Comparison of ENCODE assay signal across 12 cellular contexts in genomic region chr14:68936980-68937379, GRCh38. TPM values are rescaled to one million over a fixed set of nuclear protein-coding genes. Genes with fewer than 3 reads are reported as not detected.
A peak's percentile ranks its signal among the peaks of the same experiment; 100 is the strongest.
DNase-seq lines count a peak whose midpoint lies in the region; ATAC-seq, FAIRE-seq and TF ChIP-seq lines count a peak whose summit lies in the region.
"Had no signal": no experiment of that assay in that cellular context is flagged by ENCODE, and none has a peak within 500 bp of the region (broad histone marks: within the 10 kb centered on the region; RNA-seq: fewer than 3 reads in every experiment).

No MANE protein-coding gene starts in this region.

- peaks cover 0 to 90% (median 29%) of the 10 kb centered on the region in 4 donors for H3K4me1 Mint-ChIP-seq in CD4-positive, CD25-positive, alpha-beta regulatory T cell

- no peak for TF ChIP-seq RAD21 in HepG2 (CRISPR knock-in tag; IDR thresholded peaks at IDR 0.05)

- H3K4me1 ChIP-seq in CD4-positive, CD25-positive, alpha-beta regulatory T cell (ENCODE audit: control insufficient read depth, insufficient read depth, low read length, poor library complexity, severe bottlenecking), result peaks cover 5% of the 10 kb centered on the region
- H3K4me1 ChIP-seq in RWPE2 (ENCODE audit: insufficient read depth, poor library complexity, severe bottlenecking), result peaks cover 67% of the 10 kb centered on the region
- peaks cover 71% of the 10 kb centered on the region for H3K4me1 ChIP-seq in HepG2 (ENCODE audit: insufficient read depth, low read length)
- H3K4me1 ChIP-seq in skeletal muscle tissue (ENCODE audit: control insufficient read depth in 3 of 3, insufficient read depth in 3 of 3, low read length in 3 of 3), result peaks cover 43 to 54% (median 45%) of the 10 kb centered on the region in 3 donors

- 97% methylated on average over 2 of the region's 2 CpGs for WGBS in HepG2 (ENCODE audit: low lambda C conversion rate)

- H3K27me3 Mint-ChIP-seq in CD4-positive, CD25-positive, alpha-beta regulatory T cell, result no peaks in the 10 kb centered on the region

- peaks cover 10% of the 10 kb centered on the region; the same call in 1 of the 2 replicates for H4K20me1 ChIP-seq in HepG2 (ENCODE audit: insufficient read depth, low read length)

- H3K36me3 Mint-ChIP-seq in CD4-positive, CD25-positive, alpha-beta regulatory T cell, result peaks cover 4% of the 10 kb centered on the region
- H3K36me3 Mint-ChIP-seq: mesothelial cell of epicardium had no signal

- no peak overlapping the region for H3K4me3 Mint-ChIP-seq in CD4-positive, CD25-positive, alpha-beta regulatory T cell
- H3K4me3 Mint-ChIP-seq: mesothelial cell of epicardium had no signal

- BruUV-seq in HepG2 (replicated peaks; lab: Mats Ljungman, UMichigan), result no TSS peak

- H3K4me3 ChIP-seq in CD4-positive, CD25-positive, alpha-beta regulatory T cell (ENCODE audit: low read depth, low read length), result no peak overlapping the region
- H3K4me3 ChIP-seq in RWPE2 (ENCODE audit: severe bottlenecking) (no peak overlapping the region), HepG2 (replicated peaks in 1 of 3; ENCODE audit: insufficient read depth in 1 of 3, low read depth in 2 of 3, low read length in 3 of 3) (no peak overlapping the region), skeletal muscle tissue (ENCODE audit: low read length in 3 of 3) (no peak overlapping the region)
- H3K4me3 ChIP-seq: BLaER1 treated with 17β-estradiol and CSF1 and Interleukin-3, amounts not matched to agents 10 nM and 100 nM had no signal

- peaks cover 89% of the 10 kb centered on the region for H3K79me2 ChIP-seq in HepG2 (ENCODE audit: insufficient read depth, low read length)

- no peak overlapping the region for H3K4me2 ChIP-seq in HepG2 (ENCODE audit: low read depth, low read length)

- no peak for ATAC-seq in CD4-positive, CD25-positive, alpha-beta regulatory T cell (ENCODE audit: low read depth in 2 of 2)
- ATAC-seq in RWPE2 (ENCODE audit: low read depth) (no peak), HepG2 (no peak), GM19395 (IDR thresholded peaks at IDR 0.05; ENCODE audit: unreplicated experiment) (no peak), HG02571 (IDR thresholded peaks at IDR 0.05; ENCODE audit: unreplicated experiment) (no peak)

- no peak overlapping the region for H2AFZ ChIP-seq in HepG2 (ENCODE audit: low read length)

- TF ChIP-seq EP300 in HepG2 (IDR thresholded peaks at IDR 0.05; ENCODE audit: low read depth in 2 of 2, low read length in 2 of 2), result no peak
- no peak for TF ChIP-seq EP300 in HepG2 (CRISPR knock-in tag; IDR thresholded peaks at IDR 0.05; ENCODE audit: borderline replicate concordance)

- H3K36me3 ChIP-seq in CD4-positive, CD25-positive, alpha-beta regulatory T cell (ENCODE audit: control insufficient read depth, insufficient read depth, low read length), result no peaks in the 10 kb centered on the region
- peaks cover 84% of the 10 kb centered on the region for H3K36me3 ChIP-seq in RWPE2 (ENCODE audit: low read depth)
- peaks cover 12 to 14% of the 10 kb centered on the region in 2 experiments; a peak in 4 of 5 replicates for H3K36me3 ChIP-seq in HepG2 (replicated peaks in 1 of 2; ENCODE audit: control insufficient read depth in 1 of 2, insufficient read depth in 2 of 2, low read length in 2 of 2)
- no peaks in the 10 kb centered on the region for H3K36me3 ChIP-seq in skeletal muscle tissue (ENCODE audit: control insufficient read depth in 3 of 3, insufficient read depth in 3 of 3, low read length in 3 of 3)

- in situ Hi-C loops in HepG2 (cut with HindIII; ENCODE audit: extremely low pct_ligation_motif_present, low pct_unique_long_range_greater_than_20kb), result no loop called here

- POLR2A ChIA-PET in HepG2 (lab: Yijun Ruan, JAX), result no interaction called here

- CTCF ChIA-PET in HepG2 (lab: Yijun Ruan, JAX; ENCODE audit: low intra/inter-chr PET ratio, low total read pairs), result interaction anchor here (1.3 kb wide), 1 partner anchor 66 kb away, joined by 4 read pairs; no protein-coding TSS in a partner anchor

- no peaks in the 10 kb centered on the region for H3K9me3 ChIP-seq in CD4-positive, CD25-positive, alpha-beta regulatory T cell (ENCODE audit: control insufficient read depth in 2 of 2, low read length in 2 of 2)
- H3K9me3 ChIP-seq in RWPE2 (ENCODE audit: severe bottlenecking) (no peaks in the 10 kb centered on the region), HepG2 (ENCODE audit: low read length) (no peaks in the 10 kb centered on the region), skeletal muscle tissue (ENCODE audit: control insufficient read depth in 3 of 3, low read length in 3 of 3) (no peaks in the 10 kb centered on the region)
- H3K9me3 ChIP-seq: BLaER1 treated with 17β-estradiol and CSF1 and Interleukin-3, amounts not matched to agents 10 nM and 100 nM had no signal

- peak overlapping the region; percentile 48 to 97 (median 82) for H3K27ac Mint-ChIP-seq in CD4-positive, CD25-positive, alpha-beta regulatory T cell

- H3K9ac ChIP-seq in HepG2 (ENCODE audit: insufficient read depth, low read depth, low read length) (no peak overlapping the region), skeletal muscle tissue (ENCODE audit: low read depth in 1 of 3, low read length in 3 of 3) (peak overlapping the region in 1 of 3 donors; percentile 8)
- H3K9ac ChIP-seq: BLaER1 treated with 17β-estradiol and CSF1 and Interleukin-3, amounts not matched to agents 10 nM and 100 nM had no signal

- intact Hi-C loops in HepG2 (cut with micrococcal nuclease; ENCODE audit: unreplicated experiment), result no loop called here

- no peak for TF ChIP-seq CTCF in RWPE2 (IDR thresholded peaks at IDR 0.05; ENCODE audit: poor library complexity, severe bottlenecking)
- TF ChIP-seq CTCF in HepG2 (CRISPR knock-in tag; IDR thresholded peaks at IDR 0.05), result no peak

- H3K27me3 ChIP-seq in CD4-positive, CD25-positive, alpha-beta regulatory T cell (ENCODE audit: control insufficient read depth, insufficient read depth, low read length), result no peaks in the 10 kb centered on the region
- H3K27me3 ChIP-seq in RWPE2 (ENCODE audit: insufficient read depth, poor library complexity, severe bottlenecking) (no peaks in the 10 kb centered on the region), HepG2 (ENCODE audit: control insufficient read depth in 1 of 2, insufficient read depth in 2 of 2, low read length in 2 of 2) (no peaks in the 10 kb centered on the region), skeletal muscle tissue (ENCODE audit: control insufficient read depth in 3 of 3, insufficient read depth in 3 of 3, low read length in 3 of 3) (no peaks in the 10 kb centered on the region)
- H3K27me3 ChIP-seq: BLaER1 treated with 17β-estradiol and CSF1 and Interleukin-3, amounts not matched to agents 10 nM and 100 nM had no signal

- no peak overlapping the region for H3K27ac ChIP-seq in CD4-positive, CD25-positive, alpha-beta regulatory T cell (ENCODE audit: insufficient read depth, low read length, poor library complexity, severe bottlenecking)
- H3K27ac ChIP-seq in RWPE2 (ENCODE audit: poor library complexity, severe bottlenecking) (peak overlapping the region; percentile 98), HepG2 (ENCODE audit: extremely low read length, insufficient read depth, low read length) (no peak overlapping the region), skeletal muscle tissue (ENCODE audit: low read depth, low read length) (peak overlapping the region; percentile 73)

- FAIRE-seq in HepG2 (lab: Jason Lieb, UNC), result no peak

- no peak for DNase-seq in CD4-positive, CD25-positive, alpha-beta regulatory T cell
- no peak for DNase-seq in RWPE2 (ENCODE audit: low spot score)
- DNase-seq in HepG2 (ENCODE audit: low spot score), result no peak
- no peak for DNase-seq in SIG-M5 (lab: John Stamatoyannopoulos, UW)
- DNase-seq in NCI-H1417 treated with DMSO at 0.1 percent for 48 hours (lab: John Stamatoyannopoulos, UW), result no peak
- DNase-seq: activated T-cell treated with anti-CD3 and anti-CD28 coated beads, Interleukin-2, amount 50 U/mL, for 1 hour; NCI-H1105 had no signal

- H3K9me3 Mint-ChIP-seq in CD4-positive, CD25-positive, alpha-beta regulatory T cell, result no peaks in the 10 kb centered on the region
- H3K9me3 Mint-ChIP-seq: mesothelial cell of epicardium had no signal

- no peak for TF ChIP-seq POLR2A in HepG2 (IDR thresholded peaks at IDR 0.05; ENCODE audit: insufficient read depth in 1 of 2, low read depth in 2 of 2, low read length in 2 of 2)

RNA-seq across cellular contexts. Expression of gene ACTN1, which starts 42.1 kb away (rescaled TPM):
- 47.5 TPM for total RNA-seq in CD4-positive, CD25-positive, alpha-beta regulatory T cell
- polyA plus RNA-seq in CD4-positive, CD25-positive, alpha-beta regulatory T cell, result 10 to 100 TPM; 28.3 to 78.8 (median 51.8) TPM
- total RNA-seq in HepG2 (2016; rRNA removed; fragmentation: Illumina TruSeq; extraction: Trizol), result 58.6 and 62.4 TPM in 2 replicates
- 9.6 and 10.7 TPM in 2 replicates for total RNA-seq in HepG2 (2016; cell fraction: cytosol; rRNA removed; fragmentation: Illumina TruSeq; extraction: Trizol; ENCODE audit: low read depth)
- 55.0 and 63.6 TPM in 2 replicates for total RNA-seq in HepG2 (2016; cell fraction: insoluble cytoplasmic fraction; rRNA removed; fragmentation: Illumina TruSeq; extraction: Trizol)
- 25.2 and 28.3 TPM in 2 replicates for total RNA-seq in HepG2 (2016; cell fraction: membrane; rRNA removed; fragmentation: Illumina TruSeq; extraction: Trizol)
- 62.9 and 75.6 TPM in 2 replicates for total RNA-seq in HepG2 (2016; cell fraction: nucleus; rRNA removed; fragmentation: Illumina TruSeq; extraction: Trizol)
- polyA plus RNA-seq in HepG2 (2011; rRNA removed), result 152 and 162 TPM in 2 replicates
- polyA plus RNA-seq in HepG2 (2011; cell fraction: cytosol; rRNA removed), result 97.7 and 136 TPM in 2 replicates
- 162 and 195 TPM in 2 replicates for polyA plus RNA-seq in HepG2 (2011; cell fraction: nucleus; rRNA removed)
- 109 and 118 TPM in 2 replicates for polyA plus RNA-seq in HepG2 (2012)
- polyA plus RNA-seq in HepG2 (2016; cell fraction: cytosol; fragmentation: Illumina TruSeq; extraction: Trizol; ENCODE audit: low read depth), result 8.0 and 10.4 TPM in 2 replicates
- polyA plus RNA-seq in HepG2 (2016; cell fraction: insoluble cytoplasmic fraction; fragmentation: Illumina TruSeq; extraction: Trizol; ENCODE audit: low read depth), result 67.9 and 88.1 TPM in 2 replicates
- polyA plus RNA-seq in HepG2 (2016; cell fraction: membrane; fragmentation: Illumina TruSeq; extraction: Trizol; ENCODE audit: low read depth), result 15.3 and 18.8 TPM in 2 replicates
- polyA plus RNA-seq in HepG2 (2016; cell fraction: nucleus; fragmentation: Illumina TruSeq; extraction: Trizol; ENCODE audit: insufficient read depth, low read depth), result 91.6 and 93.8 TPM in 2 replicates
- polyA minus RNA-seq in HepG2 (2011; rRNA and poly(A)+ RNA removed; ENCODE audit: low replicate concordance), result 144 and 214 TPM in 2 replicates
- 167 and 168 TPM in 2 replicates for polyA minus RNA-seq in HepG2 (2011; cell fraction: cytosol; rRNA and poly(A)+ RNA removed)
- 119 and 126 TPM in 2 replicates for polyA minus RNA-seq in HepG2 (2011; cell fraction: nucleus; rRNA and poly(A)+ RNA removed)
- total RNA-seq in skeletal muscle tissue, result 44.9 TPM

Comparison
In these comparisons a context has a peak if more than half of its experiments do, and no peak if none do; other contexts are left out.
1. H3K27ac ChIP-seq: peak in RWPE2 (single experiment) and skeletal muscle tissue (single experiment); none in CD4-positive, CD25-positive, alpha-beta regulatory T cell (single experiment) and HepG2 (single experiment).